In genomic region chr3:102192575-102192974, GRCh38 we compare ENCODE assay signal across 15 cellular contexts.
"Had no signal": no experiment of that assay in that cellular context is flagged by ENCODE, and none has a peak within 500 bp of the region (broad histone marks: within the 10 kb centered on the region; RNA-seq: fewer than 3 reads in every experiment).

No MANE protein-coding gene starts in this region.

- H3K4me3 ChIP-seq: body of pancreas, coronary artery had no signal

- H3K27me3 ChIP-seq: body of pancreas had no signal

- H3K9me3 ChIP-seq: body of pancreas had no signal

- H3K27ac ChIP-seq: body of pancreas, coronary artery had no signal

- DNase-seq: activated CD4-positive, alpha-beta T cell treated with anti-CD3 and anti-CD28 coated beads for 48 hours; activated CD8-positive, alpha-beta memory T cell treated with anti-CD3 and anti-CD28 coated beads, Interleukin-2, amount 50 U/mL, for 4 hours; activated CD8-positive, alpha-beta T cell treated with anti-CD3 and anti-CD28 coated beads, Interleukin-2, amount 10 ng/mL, durations not matched to agents 7 days and 5 days; activated gamma-delta T cell treated with Interleukin-2 at 50 U/mL for 16 hours; activated T-cell treated with anti-CD3 and anti-CD28 coated beads, Interleukin-2, amount 50 U/mL, for 72 hours; amygdala; body of pancreas; effector CD4-positive, alpha-beta T cell; foreskin fibroblast; left cardiac atrium; naive thymus-derived CD8-positive, alpha-beta T cell; posterior cingulate gyrus; stimulated activated CD4-positive, alpha-beta T cell treated with anti-CD3 and anti-CD28 coated beads, Interleukin-2, amount 100 ng/mL, for 48 hours; T-helper 2 cell had no signal
